In genomic region chr1:150548632-150549495, GRCh38 we compare ENCODE assay signal across 8 cellular contexts. TPM values are rescaled to one million over a fixed set of nuclear protein-coding genes. Genes with fewer than 3 reads are reported as not detected.
DNase-seq lines count a peak whose midpoint lies in the region; ATAC-seq and TF ChIP-seq lines count a peak whose summit lies in the region.

Gene ADAMTSL4 (plus strand): TSS chr1:150549408. CDS start chr1:150552289, 2,881 bp downstream.

- H3K79me2 ChIP-seq in HCT116 (ENCODE audit: insufficient read depth, low read length): no peaks in the 10 kb centered on the region

- H3K4me3 ChIP-seq in HCT116 (replicated peaks in 1 of 2; ENCODE audit: low read depth in 1 of 2, low read length in 2 of 2): peak within 1 kb of the TSS; percentile 44 to 59

- H3K36me3 ChIP-seq in HCT116 (ENCODE audit: control insufficient read depth in 1 of 2, insufficient read depth in 2 of 2, low read length in 2 of 2): no peaks in the 10 kb centered on the region

- no peaks in the 10 kb centered on the region for H3K27me3 ChIP-seq in HCT116 (ENCODE audit: insufficient read depth, low read length)

- no peak for TF ChIP-seq POLR2A in HCT116 (IDR thresholded peaks at IDR 0.05; ENCODE audit: borderline replicate concordance, extremely low read depth, insufficient read depth, insufficient read length)

- peaks cover 10 to 30% of the 10 kb centered on the region in 2 experiments; a peak in 3 of 4 replicates for H3K4me1 ChIP-seq in HCT116 (ENCODE audit: control insufficient read depth in 1 of 2, insufficient read depth in 2 of 2, low read length in 2 of 2)

- BruUV-seq in HCT116 (replicated peaks; lab: Mats Ljungman, UMichigan): no TSS peak

- H3K4me3 Mint-ChIP-seq in activated naive CD4-positive, alpha-beta T cell treated with anti-CD3 and anti-CD28 coated beads, Interleukin-2, amount 10 ng/mL, durations not matched to agents 7 days and 5 days: peak within 1 kb of the TSS; percentile 74

- peak within 1 kb of the TSS; percentile 97 for H3K4me2 ChIP-seq in HCT116 (ENCODE audit: low read length)

- POLR2A ChIA-PET in HCT116 (lab: Charles Lee): interaction anchor here (0.6 to 1.0 kb wide), 2 partner anchors 14 to 648 kb away, joined by 3 read pairs; no protein-coding TSS in a partner anchor

- DNase-seq in DMS153 treated with DMSO at 0.1 percent for 48 hours (lab: John Stamatoyannopoulos, UW; ENCODE audit: unreplicated experiment) (peak; percentile 42), HCT116 (ENCODE audit: low read depth, low spot score) (no peak), NCI-H69 (lab: John Stamatoyannopoulos, UW) (peak; percentile 81), Right ventricle myocardium inferior (ENCODE audit: missing footprints) (peak; percentile 86), omental fat pad (ENCODE audit: low spot score) (no peak), NCI-H446 (lab: John Stamatoyannopoulos, UW) (no peak)
- peak; percentile 58 for DNase-seq in activated naive CD4-positive, alpha-beta T cell treated with anti-CD3 and anti-CD28 coated beads, Interleukin-2, amount 10 ng/mL, durations not matched to agents 7 days and 5 days
- DNase-seq in stimulated activated CD4-positive, alpha-beta T cell treated with anti-CD3 and anti-CD28 coated beads, Interleukin-4, amount 100 ng/mL, for 4 hours: no peak

- no peaks in the 10 kb centered on the region for H3K36me3 Mint-ChIP-seq in activated naive CD4-positive, alpha-beta T cell treated with anti-CD3 and anti-CD28 coated beads, Interleukin-2, amount 10 ng/mL, durations not matched to agents 7 days and 5 days

- no peaks in the 10 kb centered on the region for H4K20me1 ChIP-seq in HCT116 (ENCODE audit: insufficient read depth)

- H3K27ac ChIP-seq in HCT116 (ENCODE audit: low read depth, low read length): peak within 1 kb of the TSS; percentile 62

- H3K27ac Mint-ChIP-seq in activated naive CD4-positive, alpha-beta T cell treated with anti-CD3 and anti-CD28 coated beads, Interleukin-2, amount 10 ng/mL, durations not matched to agents 7 days and 5 days: no peak within 1 kb of the TSS

- peak within 1 kb of the TSS; percentile 72 for H3K9ac ChIP-seq in HCT116 (ENCODE audit: low read length)

- H3K4me1 Mint-ChIP-seq in activated naive CD4-positive, alpha-beta T cell treated with anti-CD3 and anti-CD28 coated beads, Interleukin-2, amount 10 ng/mL, durations not matched to agents 7 days and 5 days: peaks cover 35% of the 10 kb centered on the region

- H3K9me2 ChIP-seq in HCT116 (ENCODE audit: insufficient read depth): no peaks in the 10 kb centered on the region

- H2AFZ ChIP-seq in HCT116 (ENCODE audit: low read depth, low read length, poor library complexity, severe bottlenecking): peak within 1 kb of the TSS; percentile 63

- intact Hi-C loops in HCT116 (cut with micrococcal nuclease): no loop called here
- intact Hi-C loops in Right ventricle myocardium inferior (cut with DNase I): no loop called here

- peaks cover 78% of the 10 kb centered on the region for H3K27me3 Mint-ChIP-seq in activated naive CD4-positive, alpha-beta T cell treated with anti-CD3 and anti-CD28 coated beads, Interleukin-2, amount 10 ng/mL, durations not matched to agents 7 days and 5 days

- TF ChIP-seq CTCF in HCT116 (IDR thresholded peaks at IDR 0.05 in 2 of 3, conservative IDR thresholded peaks at IDR 0.05 in 1 of 3; ENCODE audit: borderline replicate concordance in 1 of 3, insufficient read depth in 1 of 3, low read depth in 2 of 3, low read length in 2 of 3): 0 out of 6 replicates have a peak, but pooled peaks of 1 of the 3 experiments have one; percentile 9
- no peak for TF ChIP-seq CTCF in omental fat pad (IDR thresholded peaks at IDR 0.05)

- TF ChIP-seq RAD21 in HCT116 (IDR thresholded peaks at IDR 0.05; ENCODE audit: low read depth): no peak

- H3K9me3 Mint-ChIP-seq in activated naive CD4-positive, alpha-beta T cell treated with anti-CD3 and anti-CD28 coated beads, Interleukin-2, amount 10 ng/mL, durations not matched to agents 7 days and 5 days: no peaks in the 10 kb centered on the region

- ATAC-seq in HCT116 (peak; percentile 79), Right ventricle myocardium inferior (peak; percentile 46), omental fat pad (ENCODE audit: low FRiP score) (peak; percentile 31)

- CTCF ChIA-PET in HCT116 (lab: Charles Lee): interaction anchor here (1.1 to 4.8 kb wide), 3 partner anchors 11 to 16 kb away, joined by 4 to 35 read pairs (median 8); no protein-coding TSS in a partner anchor
- CTCF ChIA-PET in activated naive CD4-positive, alpha-beta T cell treated with anti-CD3 and anti-CD28 coated beads, Interleukin-2, amount 10 ng/mL, durations not matched to agents 7 days and 5 days (lab: Charles Lee): interaction anchor here (0.6 to 1.2 kb wide), 3 partner anchors 12 to 432 kb away, joined by 3 to 6 read pairs (median 3); partner anchors contain the start of gene MCL1

- H3K9me3 ChIP-seq in HCT116 (ENCODE audit: control insufficient read depth in 1 of 2, insufficient read depth in 1 of 2, low read depth in 1 of 2, low read length in 2 of 2): no peaks in the 10 kb centered on the region

- RAD21 ChIA-PET in HCT116 (lab: Charles Lee; ENCODE audit: low non-redundant PET in 1 of 2, low total read pairs in 2 of 2, uncharacterized antibody in 2 of 2, unreplicated experiment in 2 of 2): interaction anchor here in 1 of 2 experiments (0.6 kb wide), 1 partner anchor 56 kb away, joined by 3 read pairs; no protein-coding TSS in a partner anchor

TF ChIP-seq in HCT116, 20 proteins besides CTCF, POLR2A, EP300 and RAD21:
- peak; percentile 9 for TF ChIP-seq TCF7L2 (IDR thresholded peaks at IDR 0.05; ENCODE audit: borderline replicate concordance, extremely low read depth, insufficient read depth, insufficient read length)
- no peak for TF ChIP-seq EZH2phosphoT487 (IDR thresholded peaks at IDR 0.05; ENCODE audit: borderline replicate concordance)
- TF ChIP-seq CBX3 (IDR thresholded peaks at IDR 0.05; ENCODE audit: low read depth): no peak
- TF ChIP-seq ZFX (IDR thresholded peaks at IDR 0.05): peak; percentile 58; the same call in 1 of the 2 replicates
- peak; percentile 6; the same call in 1 of the 2 replicates for TF ChIP-seq POLR2AphosphoS5 (IDR thresholded peaks at IDR 0.05; ENCODE audit: low read depth, low read length)
- TF ChIP-seq SRF (IDR thresholded peaks at IDR 0.05; ENCODE audit: low read depth): no peak
- no peak for TF ChIP-seq YY1 (IDR thresholded peaks at IDR 0.05; ENCODE audit: extremely low read depth, insufficient replicate concordance, low read depth, low read length)
- no peak for TF ChIP-seq SIN3A (IDR thresholded peaks at IDR 0.05; ENCODE audit: low read depth)

RNA-seq across cellular contexts. Expression of gene ADAMTSL4, which starts in this region (rescaled TPM):
- total RNA-seq in HCT116 (2021; ENCODE audit: unreplicated experiment) (4.3 TPM), Right ventricle myocardium inferior (80.3 TPM), omental fat pad (10 to 100 TPM; 33.7 to 46.6 (median 39.9) TPM)
- 2.5 and 4.3 TPM in 2 replicates for polyA plus RNA-seq in HCT116 (2012)

Comparison
In these comparisons a context has a peak if more than half of its experiments do, and no peak if none do; other contexts are left out.
1. DNase-seq: peak in DMS153 treated with DMSO at 0.1 percent for 48 hours (single experiment), NCI-H69 (single experiment), activated naive CD4-positive, alpha-beta T cell treated with anti-CD3 and anti-CD28 coated beads, Interleukin-2, amount 10 ng/mL, durations not matched to agents 7 days and 5 days (single experiment) and Right ventricle myocardium inferior (single experiment); none in HCT116 (single experiment), omental fat pad (single experiment), NCI-H446 (0 of 2) and stimulated activated CD4-positive, alpha-beta T cell treated with anti-CD3 and anti-CD28 coated beads, Interleukin-4, amount 100 ng/mL, for 4 hours (0 of 2).
2. Peak in every context shown above with its lines, with median percentiles within 50 percentile points of each other: ATAC-seq.